29 cellular contexts compared by ENCODE assay signal in genomic region chr3:116276637-116277036, GRCh38.
"Had no signal": no experiment of that assay in that cellular context is flagged by ENCODE, and none has a peak within 500 bp of the region (broad histone marks: within the 10 kb centered on the region; RNA-seq: fewer than 3 reads in every experiment).

No MANE protein-coding gene starts in this region.

- H3K4me3 Mint-ChIP-seq: activated CD4-positive, alpha-beta T cell treated with anti-CD3 and anti-CD28 coated beads, Interleukin-2, amount 10 ng/mL, durations not matched to agents 24 days and 14 days; activated CD8-positive, alpha-beta T cell treated with anti-CD3 and anti-CD28 coated beads, Interleukin-2, amount 10 ng/mL, durations not matched to agents 7 days and 5 days; activated naive CD4-positive, alpha-beta T cell treated with anti-CD3 and anti-CD28 coated beads, Interleukin-2, amount 50 U/mL, for 24 hours; activated naive CD8-positive, alpha-beta T cell treated with anti-CD3 and anti-CD28 coated beads, Interleukin-2, amount 10 ng/mL, durations not matched to agents 7 days and 5 days; activated T-cell treated with anti-CD3 and anti-CD28 coated beads, Interleukin-2, amount 50 U/mL, for 24 hours; central memory CD8-positive, alpha-beta T cell had no signal

- H3K27me3 Mint-ChIP-seq: activated CD4-positive, alpha-beta T cell treated with anti-CD3 and anti-CD28 coated beads, Interleukin-2, amount 10 ng/mL, durations not matched to agents 24 days and 14 days; activated naive CD4-positive, alpha-beta T cell treated with anti-CD3 and anti-CD28 coated beads, Interleukin-2, amount 50 U/mL, for 24 hours; activated naive CD8-positive, alpha-beta T cell treated with anti-CD3 and anti-CD28 coated beads, Interleukin-2, amount 10 ng/mL, durations not matched to agents 7 days and 5 days; activated T-cell treated with anti-CD3 and anti-CD28 coated beads, Interleukin-2, amount 50 U/mL, for 24 hours; central memory CD8-positive, alpha-beta T cell had no signal

- H3K9me3 ChIP-seq: ascending aorta, MG63, SJCRH30 had no signal

- H3K9me3 Mint-ChIP-seq: activated CD4-positive, alpha-beta T cell treated with anti-CD3 and anti-CD28 coated beads, Interleukin-2, amount 10 ng/mL, durations not matched to agents 24 days and 14 days; activated naive CD4-positive, alpha-beta T cell treated with anti-CD3 and anti-CD28 coated beads, Interleukin-2, amount 50 U/mL, for 24 hours; activated naive CD8-positive, alpha-beta T cell treated with anti-CD3 and anti-CD28 coated beads, Interleukin-2, amount 10 ng/mL, durations not matched to agents 7 days and 5 days; activated T-cell treated with anti-CD3 and anti-CD28 coated beads, Interleukin-2, amount 50 U/mL, for 24 hours; activated T-helper 2 cell treated with anti-CD3 and anti-CD28 coated beads, Interferon-gamma antibody, Interleukin-2, Interleukin-4, amounts not matched to agents 10 μg/mL and 5 μg/mL and 100 μg/mL, durations not matched to agents 14 hours and 24 hours and 36 hours had no signal

- H3K4me1 Mint-ChIP-seq: activated CD4-positive, alpha-beta T cell treated with anti-CD3 and anti-CD28 coated beads, Interleukin-2, amount 10 ng/mL, durations not matched to agents 24 days and 14 days; activated naive CD4-positive, alpha-beta T cell treated with anti-CD3 and anti-CD28 coated beads, Interleukin-2, amount 50 U/mL, for 24 hours; activated naive CD8-positive, alpha-beta T cell treated with anti-CD3 and anti-CD28 coated beads, Interleukin-2, amount 10 ng/mL, durations not matched to agents 7 days and 5 days; central memory CD8-positive, alpha-beta T cell had no signal

- H3K4me3 ChIP-seq: ascending aorta, cardiac muscle cell, MG63, SJCRH30, SK-N-MC had no signal

- ATAC-seq: activated CD8-positive, alpha-beta T cell treated with anti-CD3 and anti-CD28 coated beads, Interleukin-2, amount 10 ng/mL, durations not matched to agents 7 days and 5 days; Panc1 had no signal

- H3K36me3 Mint-ChIP-seq: activated naive CD4-positive, alpha-beta T cell treated with anti-CD3 and anti-CD28 coated beads, Interleukin-2, amount 50 U/mL, for 24 hours; activated naive CD8-positive, alpha-beta T cell treated with anti-CD3 and anti-CD28 coated beads, Interleukin-2, amount 10 ng/mL, durations not matched to agents 7 days and 5 days had no signal

- H3K27ac ChIP-seq: ascending aorta, cardiac muscle cell, SJCRH30, SK-N-MC, WERI-Rb-1 had no signal

- H3K27ac Mint-ChIP-seq: activated CD4-positive, alpha-beta T cell treated with anti-CD3 and anti-CD28 coated beads, Interleukin-2, amount 10 ng/mL, durations not matched to agents 24 days and 14 days; activated CD8-positive, alpha-beta T cell treated with anti-CD3 and anti-CD28 coated beads, Interleukin-2, amount 10 ng/mL, durations not matched to agents 7 days and 5 days; activated naive CD4-positive, alpha-beta T cell treated with anti-CD3 and anti-CD28 coated beads, Interleukin-2, amount 50 U/mL, for 24 hours; activated naive CD8-positive, alpha-beta T cell treated with anti-CD3 and anti-CD28 coated beads, Interleukin-2, amount 10 ng/mL, durations not matched to agents 7 days and 5 days; activated T-cell treated with anti-CD3 and anti-CD28 coated beads, Interleukin-2, amount 50 U/mL, for 24 hours; activated T-helper 2 cell treated with anti-CD3 and anti-CD28 coated beads, Interferon-gamma antibody, Interleukin-2, Interleukin-4, amounts not matched to agents 10 μg/mL and 5 μg/mL and 100 μg/mL, durations not matched to agents 14 hours and 24 hours and 36 hours had no signal

- H3K4me1 ChIP-seq: ascending aorta, SJCRH30 had no signal

- H3K27me3 ChIP-seq: ascending aorta, cardiac muscle cell, MG63, SJCRH30 had no signal

- H3K36me3 ChIP-seq: ascending aorta, cardiac muscle cell, MG63, SJCRH30, WERI-Rb-1 had no signal

- DNase-seq: activated CD4-positive, alpha-beta T cell treated with anti-CD3 and anti-CD28 coated beads, Interleukin-2, amount 10 ng/mL, durations not matched to agents 24 days and 14 days; activated CD4-positive, alpha-beta T cell treated with anti-CD3 and anti-CD28 coated beads, Interleukin-2, amount 50 U/mL, for 4 hours; activated CD8-positive, alpha-beta T cell treated with anti-CD3 and anti-CD28 coated beads, Interleukin-2, amount 10 ng/mL, durations not matched to agents 7 days and 5 days; activated gamma-delta T cell; activated naive CD4-positive, alpha-beta T cell treated with Interleukin-2 at 50 U/mL for 16 hours; activated naive CD8-positive, alpha-beta T cell treated with anti-CD3 and anti-CD28 coated beads, Interleukin-2, amount 10 ng/mL, durations not matched to agents 7 days and 5 days; activated T-cell treated with anti-CD3 and anti-CD28 coated beads, Interleukin-2, amount 50 U/mL, for 24 hours; amygdala; Kasumi-1; MG63; NCI-H1048; NCI-H1105 treated with DMSO at 0.1 percent for 48 hours; NCI-H1694; NCI-H2029 treated with DMSO at 0.1 percent for 48 hours; NCI-H2107; NCI-H2171; NCI-H510A; NCI-H526; SHP77; SJCRH30; T1000; WERI-Rb-1 had no signal
